In genomic region chr6:149446791-149447376, GRCh38 we compare ENCODE assay signal across 27 cellular contexts. TPM values are rescaled to one million over a fixed set of nuclear protein-coding genes. Genes with fewer than 3 reads are reported as not detected.
A peak's percentile ranks its signal among the peaks of the same experiment; 100 is the strongest.
DNase-seq lines count a peak whose midpoint lies in the region; ATAC-seq and TF ChIP-seq lines count a peak whose summit lies in the region.
"Had no signal": no experiment of that assay in that cellular context is flagged by ENCODE, and none has a peak within 500 bp of the region (broad histone marks: within the 10 kb centered on the region; RNA-seq: fewer than 3 reads in every experiment).

No MANE protein-coding gene starts in this region.

- peaks cover 30% of the 10 kb centered on the region for H3K4me1 Mint-ChIP-seq in activated T-helper 17 cell treated with anti-CD3 and anti-CD28 coated beads, Interleukin-2, amount 50 U/mL, for 72 hours
- H3K4me1 Mint-ChIP-seq in naive thymus-derived CD4-positive, alpha-beta T cell: peaks cover 0 to 11% (median 5%) of the 10 kb centered on the region in 7 donors

- H2BK15ac ChIP-seq in mesendoderm (replicated peaks; ENCODE audit: low read depth): no peak overlapping the region

- H4K5ac ChIP-seq in mesendoderm (ENCODE audit: low read length): no peak overlapping the region

- H3K27ac ChIP-seq in mesendoderm (ENCODE audit: low read depth, low read length): no peak overlapping the region
- H3K27ac ChIP-seq in naive thymus-derived CD4-positive, alpha-beta T cell (ENCODE audit: low read depth, low read length): no peak overlapping the region
- H3K27ac ChIP-seq: cardiac muscle cell, KMS-11, PC-9, psoas muscle, upper lobe of right lung had no signal

- intact Hi-C loops in naive thymus-derived CD4-positive, alpha-beta T cell (cut with micrococcal nuclease): no loop called here

- no peak overlapping the region for H3K23ac ChIP-seq in mesendoderm (ENCODE audit: low read length)

- DNase-seq in BE2C (no peak), GM12864 (ENCODE audit: low read depth) (no peak), mesendoderm (peak; percentile 34), NCI-H146 treated with DMSO at 0.1 percent for 48 hours (lab: John Stamatoyannopoulos, UW; ENCODE audit: unreplicated experiment) (no peak), mucosa of gallbladder (ENCODE audit: low spot score) (no peak)
- DNase-seq in naive thymus-derived CD4-positive, alpha-beta T cell: no peak
- DNase-seq: activated CD4-positive, alpha-beta T cell treated with anti-CD3 and anti-CD28 coated beads, Interleukin-2, amount 50 U/mL, for 4 hours; activated CD8-positive, alpha-beta memory T cell treated with anti-CD3 and anti-CD28 coated beads, Interleukin-2, amount 50 U/mL, for 48 hours; activated gamma-delta T cell treated with Interleukin-2 at 50 U/mL for 16 hours; amygdala; CD8-positive, alpha-beta T cell; DMS79; GF-D8; NCI-H1436 treated with DMSO at 0.1 percent for 48 hours; NCI-H510A; PC-9; Right ventricle myocardium superior; T1000; upper lobe of right lung had no signal

- no peak overlapping the region for H3K4me2 ChIP-seq in mesendoderm (ENCODE audit: low read length)
- H3K4me2 ChIP-seq: KMS-11, PC-9 had no signal

- peak; percentile 4 for ATAC-seq in activated T-helper 17 cell treated with anti-CD3 and anti-CD28 coated beads, Interleukin-2, amount 50 U/mL, for 72 hours (replicated peaks)
- no peak for ATAC-seq in HG03095 (IDR thresholded peaks at IDR 0.05; ENCODE audit: unreplicated experiment)
- no peak for ATAC-seq in naive thymus-derived CD4-positive, alpha-beta T cell
- ATAC-seq: CD8-positive, alpha-beta T cell; psoas muscle; upper lobe of right lung had no signal

- H3K79me1 ChIP-seq in mesendoderm (ENCODE audit: low read length): no peaks in the 10 kb centered on the region

- POLR2A ChIA-PET in naive thymus-derived CD4-positive, alpha-beta T cell (lab: Charles Lee): interaction anchor here (2.7 kb wide), 1 partner anchor 37 kb away, joined by 6 read pairs; no protein-coding TSS in a partner anchor

- no peak overlapping the region for H4K8ac ChIP-seq in mesendoderm (ENCODE audit: low read depth, low read length)

- H3K27ac Mint-ChIP-seq in activated T-helper 17 cell treated with anti-CD3 and anti-CD28 coated beads, Interleukin-2, amount 50 U/mL, for 72 hours: peak overlapping the region; percentile 80
- peak overlapping the region in 2 of 9 donors; percentile 19 to 54 for H3K27ac Mint-ChIP-seq in naive thymus-derived CD4-positive, alpha-beta T cell
- H3K27ac Mint-ChIP-seq: CD8-positive, alpha-beta T cell had no signal

- H3K4ac ChIP-seq in mesendoderm (ENCODE audit: low read depth, low read length): no peak overlapping the region

- H3K27me3 ChIP-seq in BE2C (no peaks in the 10 kb centered on the region), mesendoderm (ENCODE audit: insufficient read depth, low read length, poor library complexity) (no peaks in the 10 kb centered on the region)
- no peaks in the 10 kb centered on the region for H3K27me3 ChIP-seq in naive thymus-derived CD4-positive, alpha-beta T cell (ENCODE audit: control insufficient read depth in 2 of 2, insufficient read depth in 2 of 2, low read length in 2 of 2)

- H3K9ac ChIP-seq in mesendoderm (ENCODE audit: low read length): no peak overlapping the region
- H3K9ac ChIP-seq: KMS-11 had no signal

- H3K36me3 ChIP-seq in BE2C (no peaks in the 10 kb centered on the region), mesendoderm (ENCODE audit: control insufficient read depth, insufficient read depth, low read length) (no peaks in the 10 kb centered on the region)
- no peaks in the 10 kb centered on the region for H3K36me3 ChIP-seq in naive thymus-derived CD4-positive, alpha-beta T cell (ENCODE audit: control insufficient read depth in 2 of 3, insufficient read depth in 3 of 3, low read length in 3 of 3)
- H3K36me3 ChIP-seq: cardiac muscle cell, upper lobe of right lung had no signal

- H3K79me2 ChIP-seq in mesendoderm (ENCODE audit: control insufficient read depth, insufficient read depth, low read length): no peaks in the 10 kb centered on the region

- H3K4me3 ChIP-seq in BE2C (ENCODE audit: low read depth, low read length) (no peak overlapping the region), GM12864 (ENCODE audit: low read depth, low read length) (no peak overlapping the region), mesendoderm (ENCODE audit: low read length) (no peak overlapping the region)
- no peak overlapping the region for H3K4me3 ChIP-seq in naive thymus-derived CD4-positive, alpha-beta T cell (ENCODE audit: low read length)
- H3K4me3 ChIP-seq: cardiac muscle cell, PC-9, psoas muscle, upper lobe of right lung had no signal

- H2BK5ac ChIP-seq in mesendoderm (ENCODE audit: low read length): no peak overlapping the region

- no peaks in the 10 kb centered on the region for H3K9me3 Mint-ChIP-seq in activated T-helper 17 cell treated with anti-CD3 and anti-CD28 coated beads, Interleukin-2, amount 50 U/mL, for 72 hours
- H3K9me3 Mint-ChIP-seq in naive thymus-derived CD4-positive, alpha-beta T cell: peaks cover 0 to 3% (median 0%) of the 10 kb centered on the region in 11 donors
- H3K9me3 Mint-ChIP-seq: CD8-positive, alpha-beta T cell had no signal

- H3K4me1 ChIP-seq in BE2C (no peaks in the 10 kb centered on the region), mesendoderm (ENCODE audit: control insufficient read depth, low read depth, low read length) (no peaks in the 10 kb centered on the region)
- no peaks in the 10 kb centered on the region for H3K4me1 ChIP-seq in naive thymus-derived CD4-positive, alpha-beta T cell (ENCODE audit: control insufficient read depth in 2 of 2, insufficient read depth in 2 of 2, low read length in 2 of 2)
- H3K4me1 ChIP-seq: psoas muscle had no signal

- TF ChIP-seq CTCF in BE2C (IDR thresholded peaks at IDR 0.05; ENCODE audit: low read depth, low read length) (0 out of 2 replicates have a peak, but pooled peaks have one; percentile 13), GM12864 (IDR thresholded peaks at IDR 0.05; ENCODE audit: low read depth, low read length, missing control alignments) (peak; percentile 22)

- peaks cover 62% of the 10 kb centered on the region for H3K36me3 Mint-ChIP-seq in activated T-helper 17 cell treated with anti-CD3 and anti-CD28 coated beads, Interleukin-2, amount 50 U/mL, for 72 hours (ENCODE audit: low read depth)
- H3K36me3 Mint-ChIP-seq in naive thymus-derived CD4-positive, alpha-beta T cell: peaks cover 0 to 17% (median 5%) of the 10 kb centered on the region in 5 donors
- H3K36me3 Mint-ChIP-seq: CD8-positive, alpha-beta T cell had no signal

- CTCF ChIA-PET in naive thymus-derived CD4-positive, alpha-beta T cell (lab: Charles Lee): interaction anchor here (0.6 kb wide), 3 partner anchors 15 to 497 kb away, joined by 3 to 5 read pairs (median 4); no protein-coding TSS in a partner anchor

- H3K9me3 ChIP-seq in BE2C: no peaks in the 10 kb centered on the region
- H3K9me3 ChIP-seq in naive thymus-derived CD4-positive, alpha-beta T cell (ENCODE audit: control insufficient read depth in 2 of 3, low read length in 3 of 3): no peaks in the 10 kb centered on the region
- H3K9me3 ChIP-seq: psoas muscle, upper lobe of right lung had no signal

- no peak overlapping the region for H2BK120ac ChIP-seq in mesendoderm (ENCODE audit: low read depth, low read length)

- H3K56ac ChIP-seq in mesendoderm (ENCODE audit: low read length): no peak overlapping the region

- H2AK5ac ChIP-seq in mesendoderm (ENCODE audit: low read length): no peak overlapping the region

- H3K18ac ChIP-seq in mesendoderm (ENCODE audit: low read length): no peak overlapping the region

- peak overlapping the region; percentile 53 for H3K4me3 Mint-ChIP-seq in activated T-helper 17 cell treated with anti-CD3 and anti-CD28 coated beads, Interleukin-2, amount 50 U/mL, for 72 hours
- H3K4me3 Mint-ChIP-seq in naive thymus-derived CD4-positive, alpha-beta T cell: no peak overlapping the region
- H3K4me3 Mint-ChIP-seq: CD8-positive, alpha-beta T cell had no signal

- no peaks in the 10 kb centered on the region for H3K27me3 Mint-ChIP-seq in activated T-helper 17 cell treated with anti-CD3 and anti-CD28 coated beads, Interleukin-2, amount 50 U/mL, for 72 hours
- H3K27me3 Mint-ChIP-seq in naive thymus-derived CD4-positive, alpha-beta T cell: no peaks in the 10 kb centered on the region

- no CpG with 5 or more reads among the region's 5 CpGs for WGBS in mesendoderm (ENCODE audit: extremely low coverage, insufficient coverage, low lambda C conversion rate)

RNA-seq across cellular contexts. Expression of gene ZC3H12D, which starts 37.9 kb away (rescaled TPM):
- polyA plus RNA-seq in BE2C (2012; ENCODE audit: insufficient read depth, insufficient read length, low read depth): not detected
- total RNA-seq in activated T-helper 17 cell treated with anti-CD3 and anti-CD28 coated beads, Interleukin-2, amount 50 U/mL, for 72 hours: 100 to 1,000 TPM; 117 to 254 TPM
- polyA plus RNA-seq in mesendoderm (2013, experiment 1 of 2): 0.04 TPM
- polyA plus RNA-seq in mesendoderm (2013, experiment 2 of 2): 0.03 TPM
- 1.6 TPM for total RNA-seq in mucosa of gallbladder
- 10 to 100 TPM; 30.1 to 85.6 (median 74.1) TPM for total RNA-seq in naive thymus-derived CD4-positive, alpha-beta T cell
- 1 to 10 TPM; 1.8 to 2.3 TPM for polyA plus RNA-seq in naive thymus-derived CD4-positive, alpha-beta T cell
- total RNA-seq: glomerular endothelial cell, HT-29, lung microvascular endothelial cell, PC-9 had no signal

RNA-seq across cellular contexts. Expression of gene SUMO4, which starts 46.8 kb away (rescaled TPM):
- 0.49 TPM for polyA plus RNA-seq in BE2C (2012; ENCODE audit: insufficient read depth, insufficient read length, low read depth)
- total RNA-seq in activated T-helper 17 cell treated with anti-CD3 and anti-CD28 coated beads, Interleukin-2, amount 50 U/mL, for 72 hours: 10 to 100 TPM; 16.0 to 16.4 TPM
- 0.07 TPM for polyA plus RNA-seq in mesendoderm (2013, experiment 1 of 2)
- polyA plus RNA-seq in mesendoderm (2013, experiment 2 of 2): 0.07 TPM
- 1.3 TPM for total RNA-seq in mucosa of gallbladder
- total RNA-seq in naive thymus-derived CD4-positive, alpha-beta T cell: 10 to 100 TPM in 2 of 5 experiments, 1 to 10 TPM in 3; 5.0 to 19.9 (median 7.4) TPM
- polyA plus RNA-seq in naive thymus-derived CD4-positive, alpha-beta T cell: 1 to 10 TPM in 1 of 2 donors, under 1 TPM in 1; 0.36 to 2.0 TPM

Comparison
In these comparisons a context has a peak if more than half of its experiments do, and no peak if none do; other contexts are left out.
1. RNA of gene ZC3H12D, which starts 37.9 kb away (total RNA-seq): 117 to 254 TPM in activated T-helper 17 cell treated with anti-CD3 and anti-CD28 coated beads, Interleukin-2, amount 50 U/mL, for 72 hours and 30.1 to 85.6 TPM in naive thymus-derived CD4-positive, alpha-beta T cell; 1.6 TPM in mucosa of gallbladder (single experiment); every median in the first group is over 10 times any median in the second.